Comparison of ENCODE assay signal across 26 cellular contexts in genomic region chr2:133364636-133365035, GRCh38.
"Had no signal": no experiment of that assay in that cellular context is flagged by ENCODE, and none has a peak within 500 bp of the region (broad histone marks: within the 10 kb centered on the region; RNA-seq: fewer than 3 reads in every experiment).

No MANE protein-coding gene starts in this region.

- H3K27me3 Mint-ChIP-seq: naive B cell; natural killer cell treated with Interleukin-12 subunit alpha and Interleukin-12 subunit beta and Interleukin-15 and Interleukin-18, amount 100 ng/mL, for 72 hours had no signal

- H3K36me3 Mint-ChIP-seq: mesothelial cell of epicardium; naive B cell; natural killer cell treated with Interleukin-12 subunit alpha and Interleukin-12 subunit beta and Interleukin-15 and Interleukin-18, amount 100 ng/mL, for 72 hours; stimulated activated effector memory CD8-positive, alpha-beta T cell treated with anti-CD3 and anti-CD28 coated beads, Interleukin-12 subunit alpha, Interleukin-12 subunit beta, amount 100 ng/mL, for 72 hours; type B pancreatic cell had no signal

- FAIRE-seq: endometrium, islet of Langerhans, small intestine had no signal

- DNase-seq: effector memory CD4-positive, alpha-beta T cell; gastrocnemius medialis; head of caudate nucleus; left cardiac atrium; left lung; mesenchymal stem cell; mucosa of descending colon; naive B cell; right lobe of liver; small intestine; stimulated activated CD4-positive, alpha-beta T cell treated with anti-CD3 and anti-CD28 coated beads, Interleukin-1b, Interleukin-23, amount 100 ng/mL, for 48 hours; stimulated activated CD4-positive, alpha-beta T cell treated with anti-CD3 and anti-CD28 coated beads, Interleukin-4, amount 100 ng/mL, for 24 hours; stimulated activated naive CD4-positive, alpha-beta T cell treated with Interleukin-2 at 50 U/mL for 16 hours; stomach; tibial artery had no signal

- H3K4me3 Mint-ChIP-seq: mesothelial cell of epicardium; naive B cell; natural killer cell treated with Interleukin-12 subunit alpha and Interleukin-12 subunit beta and Interleukin-15 and Interleukin-18, amount 100 ng/mL, for 72 hours; neural crest cell; stimulated activated effector memory CD8-positive, alpha-beta T cell treated with anti-CD3 and anti-CD28 coated beads, Interleukin-12 subunit alpha, Interleukin-12 subunit beta, amount 100 ng/mL, for 72 hours; type B pancreatic cell had no signal

- H3K27ac ChIP-seq: coronary artery, gastrocnemius medialis, left lung, neutrophil, parathyroid adenoma, right lobe of liver, stomach, tibial artery had no signal

- H3K27ac Mint-ChIP-seq: mesothelial cell of epicardium; natural killer cell treated with Interleukin-12 subunit alpha and Interleukin-12 subunit beta and Interleukin-15 and Interleukin-18, amount 100 ng/mL, for 72 hours; progenitor cell of endocrine pancreas; stimulated activated effector memory CD8-positive, alpha-beta T cell treated with anti-CD3 and anti-CD28 coated beads, Interleukin-12 subunit alpha, Interleukin-12 subunit beta, amount 100 ng/mL, for 72 hours; type B pancreatic cell had no signal

- H3K4me1 Mint-ChIP-seq: naive B cell; stimulated activated effector memory CD8-positive, alpha-beta T cell treated with anti-CD3 and anti-CD28 coated beads, Interleukin-12 subunit alpha, Interleukin-12 subunit beta, amount 100 ng/mL, for 72 hours had no signal

- ATAC-seq: gastrocnemius medialis; left cardiac atrium; left lung; mucosa of descending colon; natural killer cell treated with Interleukin-12 subunit alpha and Interleukin-12 subunit beta and Interleukin-15 and Interleukin-18, amount 100 ng/mL, for 72 hours; right lobe of liver; stimulated activated effector memory CD8-positive, alpha-beta T cell treated with anti-CD3 and anti-CD28 coated beads, Interleukin-12 subunit alpha, Interleukin-12 subunit beta, amount 100 ng/mL, for 72 hours had no signal

- H3K9me3 Mint-ChIP-seq: mesothelial cell of epicardium, neural crest cell, type B pancreatic cell had no signal
